In genomic region chr13:58992478-58993042, GRCh38 we compare ENCODE assay signal across 36 cellular contexts.
DNase-seq lines count a peak whose midpoint lies in the region; ATAC-seq, FAIRE-seq and TF ChIP-seq lines count a peak whose summit lies in the region.
"Had no signal": no experiment of that assay in that cellular context is flagged by ENCODE, and none has a peak within 500 bp of the region (broad histone marks: within the 10 kb centered on the region; RNA-seq: fewer than 3 reads in every experiment).

No MANE protein-coding gene starts in this region.

- H3K36me3 ChIP-seq in keratinocyte (ENCODE audit: control insufficient read depth in 2 of 2, extremely low read depth in 1 of 2, insufficient read depth in 2 of 2, low read length in 2 of 2): no peaks in the 10 kb centered on the region
- H3K36me3 ChIP-seq: cardiac muscle cell, colonic mucosa, heart left ventricle, lower lobe of right lung, transverse colon had no signal

- no peaks in the 10 kb centered on the region for H4K20me1 ChIP-seq in keratinocyte (ENCODE audit: control insufficient read depth, extremely low read depth, insufficient read depth, low read length)

- H2AFZ ChIP-seq in keratinocyte (ENCODE audit: control insufficient read depth, low read length): peak overlapping the region; percentile 74
- H2AFZ ChIP-seq: PC-9 had no signal

- H3K4me2 ChIP-seq in keratinocyte (ENCODE audit: control insufficient read depth, extremely low read depth, insufficient read depth, low read depth, low read length): peak overlapping the region; percentile 32
- H3K4me2 ChIP-seq: KMS-11, PC-9 had no signal

- H3K4me1 ChIP-seq in keratinocyte (ENCODE audit: control insufficient read depth, extremely low read depth, insufficient read depth, low read length): no peaks in the 10 kb centered on the region
- H3K4me1 ChIP-seq: colonic mucosa, heart left ventricle, lower lobe of right lung, psoas muscle, transverse colon had no signal

- ATAC-seq in GM21786 (IDR thresholded peaks at IDR 0.05; ENCODE audit: unreplicated experiment): peak; percentile 45
- no peak for ATAC-seq in left cardiac atrium
- ATAC-seq: activated naive CD8-positive, alpha-beta T cell treated with anti-CD3 and anti-CD28 coated beads, Interleukin-2, amount 50 U/mL, for 24 hours; activated T-cell treated with anti-CD3 and anti-CD28 coated beads, Interleukin-2, amount 50 U/mL, for 72 hours; effector memory CD8-positive, alpha-beta T cell; heart left ventricle; lower lobe of right lung; mucosa of descending colon; natural killer cell; psoas muscle had no signal

- intact Hi-C loops in left cardiac atrium (cut with DNase I): loop anchor here in 1 of 2 donors (10.0 kb wide), 1 partner anchor 1368 kb away; no protein-coding TSS in a partner anchor

- no peak overlapping the region for H3K4me3 ChIP-seq in GM12865 (ENCODE audit: low read depth, low read length)
- H3K4me3 ChIP-seq in keratinocyte (ENCODE audit: control insufficient read depth in 2 of 3, extremely low read depth in 1 of 3, insufficient read depth in 2 of 3, low read depth in 1 of 3, low read length in 3 of 3): peak overlapping the region in 1 of 3 experiments; percentile 35
- H3K4me3 ChIP-seq: cardiac muscle cell, colonic mucosa, heart left ventricle, lower lobe of right lung, mucosa of descending colon, PC-9, psoas muscle, SK-N-MC, transverse colon had no signal

- H3K9ac ChIP-seq in keratinocyte (ENCODE audit: control insufficient read depth, extremely low read depth, insufficient read depth, low read length): no peak overlapping the region
- H3K9ac ChIP-seq: KMS-11 had no signal

- TF ChIP-seq CTCF in GM12865 (IDR thresholded peaks at IDR 0.05; ENCODE audit: insufficient read depth, low read depth, low read length, missing control alignments): no peak
- no peak for TF ChIP-seq CTCF in keratinocyte (optimal IDR thresholded peaks at IDR 0.05 in 1 of 3, IDR thresholded peaks at IDR 0.05 in 1 of 3, conservative IDR thresholded peaks at IDR 0.05 in 1 of 3; ENCODE audit: extremely low read depth in 1 of 3, insufficient read depth in 2 of 3, low read length in 3 of 3)

- FAIRE-seq in keratinocyte (lab: Jason Lieb, UNC): no peak
- FAIRE-seq: astrocyte had no signal

- peak overlapping the region; percentile 40 for H3K27ac ChIP-seq in keratinocyte (ENCODE audit: control insufficient read depth, insufficient read depth, low read length)
- H3K27ac ChIP-seq: cardiac muscle cell, colonic mucosa, heart left ventricle, HL-60, KMS-11, lower lobe of right lung, PC-9, psoas muscle, SK-N-MC, transverse colon had no signal

- dilution Hi-C loops in keratinocyte (cut with MboI; ENCODE audit: extremely low pct_ligation_motif_present, low sequenced_read_pairs): no loop called here

- DNase-seq in GM12865 (ENCODE audit: low read depth) (peak; percentile 35), HPDE6-E6E7 (ENCODE audit: extremely low spot score) (peak; percentile 28), keratinocyte (ENCODE audit: low read depth, low spot score) (no peak), AML-193 (lab: John Stamatoyannopoulos, UW) (no peak), left cardiac atrium (no peak), medulla oblongata (ENCODE audit: extremely low spot score) (no peak)
- no peak for DNase-seq in activated CD4-positive, CD25-positive, alpha-beta regulatory T cell treated with anti-CD3 and anti-CD28 coated beads, Interleukin-2, amount 50 U/mL, for 72 hours
- DNase-seq: 8988T; activated CD4-positive, alpha-beta T cell treated with anti-CD3 and anti-CD28 coated beads, Interleukin-2, amount 50 U/mL, for 4 hours; activated CD4-positive, CD25-positive, alpha-beta regulatory T cell; activated naive CD4-positive, alpha-beta T cell; activated naive CD8-positive, alpha-beta T cell treated with anti-CD3 and anti-CD28 coated beads, Interleukin-2, amount 50 U/mL, for 24 hours; activated T-cell treated with anti-CD3 and anti-CD28 coated beads, Interleukin-2, amount 50 U/mL, for 72 hours; colonic mucosa; effector memory CD8-positive, alpha-beta T cell; GDM1; HCEC 1CT; heart left ventricle; lower lobe of right lung; mucosa of descending colon; natural killer cell; NCI-H1417 treated with DMSO at 0.1 percent for 48 hours; NCI-H2029 treated with DMSO at 0.1 percent for 48 hours; NCI-H2227 treated with DMSO at 0.1 percent for 48 hours; NCI-H526; PC-9; psoas muscle; stimulated activated CD4-positive, alpha-beta T cell treated with anti-CD3 and anti-CD28 coated beads, Interleukin-15, amount 100 ng/mL, for 24 hours; stimulated activated CD4-positive, alpha-beta T cell treated with anti-CD3 and anti-CD28 coated beads, Interleukin-4, amount 100 ng/mL, for 4 hours; transverse colon had no signal

- H3K79me2 ChIP-seq in keratinocyte (ENCODE audit: control insufficient read depth, insufficient read depth, low read length): no peaks in the 10 kb centered on the region

- no peaks in the 10 kb centered on the region for H3K9me3 ChIP-seq in keratinocyte (ENCODE audit: control insufficient read depth, low read depth, low read length)
- H3K9me3 ChIP-seq: heart left ventricle, lower lobe of right lung, psoas muscle, transverse colon had no signal

- H3K9me1 ChIP-seq in keratinocyte (ENCODE audit: control insufficient read depth, extremely low read depth, insufficient read depth, low read length): no peaks in the 10 kb centered on the region

- no peaks in the 10 kb centered on the region for H3K27me3 ChIP-seq in keratinocyte (ENCODE audit: control insufficient read depth, extremely low read depth, insufficient read depth, low read length)
- H3K27me3 ChIP-seq: cardiac muscle cell, colonic mucosa, heart left ventricle, transverse colon had no signal

Comparison
In these comparisons a context has a peak if more than half of its experiments do, and no peak if none do; other contexts are left out.
1. DNase-seq: peak in GM12865 (single experiment) and HPDE6-E6E7 (single experiment); none in keratinocyte (single experiment), AML-193 (0 of 2), left cardiac atrium (single experiment), medulla oblongata (single experiment) and activated CD4-positive, CD25-positive, alpha-beta regulatory T cell treated with anti-CD3 and anti-CD28 coated beads, Interleukin-2, amount 50 U/mL, for 72 hours (single experiment).